Comparison of ENCODE assay signal across 1 cellular context in the genomic region with DNA sequence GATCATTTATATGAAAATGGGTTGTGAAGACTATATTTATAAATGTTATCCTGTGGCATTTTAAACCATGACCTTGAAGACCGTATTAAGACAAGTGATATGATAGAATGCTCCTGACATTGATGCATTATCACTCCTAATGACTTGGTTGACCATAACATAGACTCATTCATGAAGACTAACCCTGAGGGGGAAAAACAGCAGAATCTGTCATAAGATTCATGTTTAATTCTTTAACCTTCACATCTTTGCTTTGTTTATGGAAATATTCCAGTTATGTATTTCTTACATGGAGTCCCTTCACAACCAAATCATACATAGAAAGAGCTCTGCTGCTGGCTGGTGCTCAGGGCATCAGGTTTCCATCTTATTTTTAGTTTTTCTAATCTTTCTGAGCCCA.
TF ChIP-seq lines count a peak whose summit lies in the region.

No MANE protein-coding gene starts in this region.

TF ChIP-seq in GM23338, 12 proteins besides CTCF, POLR2A, EP300 and RAD21 (continued from another document):
- TF ChIP-seq, protein P1, sequence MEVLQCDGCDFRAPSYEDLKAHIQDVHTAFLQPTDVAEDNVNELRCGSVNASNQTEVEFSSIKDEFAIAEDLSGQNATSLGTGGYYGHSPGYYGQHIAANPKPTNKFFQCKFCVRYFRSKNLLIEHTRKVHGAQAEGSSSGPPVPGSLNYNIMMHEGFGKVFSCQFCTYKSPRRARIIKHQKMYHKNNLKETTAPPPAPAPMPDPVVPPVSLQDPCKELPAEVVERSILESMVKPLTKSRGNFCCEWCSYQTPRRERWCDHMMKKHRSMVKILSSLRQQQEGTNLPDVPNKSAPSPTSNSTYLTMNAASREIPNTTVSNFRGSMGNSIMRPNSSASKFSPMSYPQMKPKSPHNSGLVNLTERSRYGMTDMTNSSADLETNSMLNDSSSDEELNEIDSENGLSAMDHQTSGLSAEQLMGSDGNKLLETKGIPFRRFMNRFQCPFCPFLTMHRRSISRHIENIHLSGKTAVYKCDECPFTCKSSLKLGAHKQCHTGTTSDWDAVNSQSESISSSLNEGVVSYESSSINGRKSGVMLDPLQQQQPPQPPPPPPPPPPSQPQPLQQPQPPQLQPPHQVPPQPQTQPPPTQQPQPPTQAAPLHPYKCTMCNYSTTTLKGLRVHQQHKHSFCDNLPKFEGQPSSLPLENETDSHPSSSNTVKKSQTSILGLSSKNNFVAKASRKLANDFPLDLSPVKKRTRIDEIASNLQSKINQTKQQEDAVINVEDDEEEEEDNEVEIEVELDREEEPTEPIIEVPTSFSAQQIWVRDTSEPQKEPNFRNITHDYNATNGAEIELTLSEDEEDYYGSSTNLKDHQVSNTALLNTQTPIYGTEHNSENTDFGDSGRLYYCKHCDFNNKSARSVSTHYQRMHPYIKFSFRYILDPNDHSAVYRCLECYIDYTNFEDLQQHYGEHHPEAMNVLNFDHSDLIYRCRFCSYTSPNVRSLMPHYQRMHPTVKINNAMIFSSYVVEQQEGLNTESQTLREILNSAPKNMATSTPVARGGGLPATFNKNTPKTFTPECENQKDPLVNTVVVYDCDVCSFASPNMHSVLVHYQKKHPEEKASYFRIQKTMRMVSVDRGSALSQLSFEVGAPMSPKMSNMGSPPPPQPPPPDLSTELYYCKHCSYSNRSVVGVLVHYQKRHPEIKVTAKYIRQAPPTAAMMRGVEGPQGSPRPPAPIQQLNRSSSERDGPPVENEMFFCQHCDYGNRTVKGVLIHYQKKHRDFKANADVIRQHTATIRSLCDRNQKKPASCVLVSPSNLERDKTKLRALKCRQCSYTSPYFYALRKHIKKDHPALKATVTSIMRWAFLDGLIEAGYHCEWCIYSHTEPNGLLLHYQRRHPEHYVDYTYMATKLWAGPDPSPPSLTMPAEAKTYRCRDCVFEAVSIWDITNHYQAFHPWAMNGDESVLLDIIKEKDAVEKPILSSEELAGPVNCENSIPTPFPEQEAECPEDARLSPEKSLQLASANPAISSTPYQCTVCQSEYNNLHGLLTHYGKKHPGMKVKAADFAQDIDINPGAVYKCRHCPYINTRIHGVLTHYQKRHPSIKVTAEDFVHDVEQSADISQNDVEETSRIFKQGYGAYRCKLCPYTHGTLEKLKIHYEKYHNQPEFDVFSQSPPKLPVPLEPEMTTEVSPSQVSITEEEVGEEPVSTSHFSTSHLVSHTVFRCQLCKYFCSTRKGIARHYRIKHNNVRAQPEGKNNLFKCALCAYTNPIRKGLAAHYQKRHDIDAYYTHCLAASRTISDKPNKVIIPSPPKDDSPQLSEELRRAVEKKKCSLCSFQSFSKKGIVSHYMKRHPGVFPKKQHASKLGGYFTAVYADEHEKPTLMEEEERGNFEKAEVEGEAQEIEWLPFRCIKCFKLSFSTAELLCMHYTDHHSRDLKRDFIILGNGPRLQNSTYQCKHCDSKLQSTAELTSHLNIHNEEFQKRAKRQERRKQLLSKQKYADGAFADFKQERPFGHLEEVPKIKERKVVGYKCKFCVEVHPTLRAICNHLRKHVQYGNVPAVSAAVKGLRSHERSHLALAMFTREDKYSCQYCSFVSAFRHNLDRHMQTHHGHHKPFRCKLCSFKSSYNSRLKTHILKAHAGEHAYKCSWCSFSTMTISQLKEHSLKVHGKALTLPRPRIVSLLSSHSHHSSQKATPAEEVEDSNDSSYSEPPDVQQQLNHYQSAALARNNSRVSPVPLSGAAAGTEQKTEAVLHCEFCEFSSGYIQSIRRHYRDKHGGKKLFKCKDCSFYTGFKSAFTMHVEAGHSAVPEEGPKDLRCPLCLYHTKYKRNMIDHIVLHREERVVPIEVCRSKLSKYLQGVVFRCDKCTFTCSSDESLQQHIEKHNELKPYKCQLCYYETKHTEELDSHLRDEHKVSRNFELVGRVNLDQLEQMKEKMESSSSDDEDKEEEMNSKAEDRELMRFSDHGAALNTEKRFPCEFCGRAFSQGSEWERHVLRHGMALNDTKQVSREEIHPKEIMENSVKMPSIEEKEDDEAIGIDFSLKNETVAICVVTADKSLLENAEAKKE (CRISPR knock-in tag; IDR thresholded peaks at IDR 0.05): no peak
